Comparison of ENCODE assay signal across 9 cellular contexts in the genomic region with DNA sequence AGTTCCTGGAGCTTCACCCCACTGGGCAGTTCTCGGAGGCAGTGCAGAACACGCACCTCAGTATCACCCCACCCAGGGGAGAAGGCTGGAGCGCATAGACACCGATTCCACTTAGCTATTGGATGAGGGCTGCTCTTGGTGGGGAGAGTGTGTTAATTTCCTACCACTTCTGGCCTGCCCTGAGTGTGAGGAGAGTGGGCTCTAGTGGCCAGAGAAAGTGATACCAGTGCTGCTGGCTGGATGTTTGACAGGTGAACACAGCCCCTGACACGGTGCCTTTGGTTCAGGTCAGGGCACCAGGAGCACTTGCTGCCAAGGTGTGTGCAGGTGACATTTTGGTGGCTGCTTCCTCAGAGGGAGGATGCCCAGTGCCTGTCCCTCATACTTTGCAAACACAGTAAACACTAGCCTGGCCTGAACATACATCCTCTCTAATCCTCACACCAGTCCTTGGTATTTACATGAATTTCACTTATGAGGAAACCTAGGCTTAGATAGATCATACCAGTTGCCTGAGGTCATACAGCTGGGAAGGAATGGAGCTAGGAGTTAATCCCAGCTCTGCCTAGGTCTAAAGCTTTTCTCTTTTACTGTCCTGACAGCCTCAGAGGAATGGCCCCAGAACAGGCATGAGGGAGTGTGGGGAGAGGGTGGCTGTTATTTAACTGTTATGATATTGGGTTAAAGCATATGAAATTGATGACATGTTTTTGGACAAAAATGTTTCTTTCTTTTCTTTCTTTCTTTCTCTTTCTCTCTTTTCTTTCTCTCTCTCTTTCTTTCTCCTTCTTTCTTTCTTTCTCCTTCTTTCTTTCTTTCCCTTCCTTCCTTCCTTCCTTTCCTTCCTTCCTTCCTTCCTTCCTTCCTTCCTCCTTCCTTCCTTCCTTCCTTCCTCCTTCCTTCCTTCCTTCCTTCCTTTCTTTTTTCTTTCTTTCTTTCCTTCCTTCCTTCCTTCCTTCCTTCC. TPM values are rescaled to one million over a fixed set of nuclear protein-coding genes. Genes with fewer than 3 reads are reported as not detected.
DNase-seq lines count a peak whose midpoint lies in the region; ATAC-seq and TF ChIP-seq lines count a peak whose summit lies in the region.
"Had no signal": no experiment of that assay in that cellular context is flagged by ENCODE, and none has a peak within 500 bp of the region (broad histone marks: within the 10 kb centered on the region; RNA-seq: fewer than 3 reads in every experiment).

No MANE protein-coding gene starts in this region.

- peaks cover 18% of the 10 kb centered on the region for H3K4me1 Mint-ChIP-seq in activated T-cell treated with anti-CD3 and anti-CD28 coated beads, Interleukin-2, amount 50 U/mL, for 72 hours (ENCODE audit: low read depth)
- H3K4me1 Mint-ChIP-seq in stimulated activated effector memory CD8-positive, alpha-beta T cell treated with anti-CD3 and anti-CD28 coated beads, Interleukin-12 subunit alpha, Interleukin-12 subunit beta, amount 100 ng/mL, for 72 hours, result peaks cover 30% of the 10 kb centered on the region

- H3K4me3 Mint-ChIP-seq in activated T-cell treated with anti-CD3 and anti-CD28 coated beads, Interleukin-2, amount 50 U/mL, for 72 hours, result no peak overlapping the region
- no peak overlapping the region for H3K4me3 Mint-ChIP-seq in stimulated activated effector memory CD8-positive, alpha-beta T cell treated with anti-CD3 and anti-CD28 coated beads, Interleukin-12 subunit alpha, Interleukin-12 subunit beta, amount 100 ng/mL, for 72 hours
- H3K4me3 Mint-ChIP-seq: activated T-cell treated with anti-CD3 and anti-CD28 coated beads, Interleukin-2, amount 50 U/mL, for 4 hours had no signal

- H3K27ac Mint-ChIP-seq in activated T-cell treated with anti-CD3 and anti-CD28 coated beads, Interleukin-2, amount 50 U/mL, for 72 hours, result peak overlapping the region; percentile 78
- no peak overlapping the region for H3K27ac Mint-ChIP-seq in stimulated activated effector memory CD8-positive, alpha-beta T cell treated with anti-CD3 and anti-CD28 coated beads, Interleukin-12 subunit alpha, Interleukin-12 subunit beta, amount 100 ng/mL, for 72 hours

- H3K4me3 ChIP-seq in fibroblast of villous mesenchyme (ENCODE audit: low read depth, low read length), result no peak overlapping the region

- peak; percentile 50 for TF ChIP-seq CTCF in fibroblast of villous mesenchyme (IDR thresholded peaks at IDR 0.05; ENCODE audit: insufficient read depth, low read depth, low read length)

- H3K9me3 Mint-ChIP-seq in activated T-cell treated with anti-CD3 and anti-CD28 coated beads, Interleukin-2, amount 50 U/mL, for 72 hours, result peaks cover 0 to under 1% of the 10 kb centered on the region in 2 donors
- no peaks in the 10 kb centered on the region for H3K9me3 Mint-ChIP-seq in stimulated activated effector memory CD8-positive, alpha-beta T cell treated with anti-CD3 and anti-CD28 coated beads, Interleukin-12 subunit alpha, Interleukin-12 subunit beta, amount 100 ng/mL, for 72 hours
- H3K9me3 Mint-ChIP-seq: activated T-cell treated with anti-CD3 and anti-CD28 coated beads, Interleukin-2, amount 50 U/mL, for 4 hours had no signal

- peaks cover 3% of the 10 kb centered on the region in 2 donors for H3K36me3 Mint-ChIP-seq in activated T-cell treated with anti-CD3 and anti-CD28 coated beads, Interleukin-2, amount 50 U/mL, for 72 hours (ENCODE audit: insufficient read depth in 2 of 2)
- no peaks in the 10 kb centered on the region for H3K36me3 Mint-ChIP-seq in stimulated activated effector memory CD8-positive, alpha-beta T cell treated with anti-CD3 and anti-CD28 coated beads, Interleukin-12 subunit alpha, Interleukin-12 subunit beta, amount 100 ng/mL, for 72 hours

- peaks cover 20% of the 10 kb centered on the region for H3K27me3 Mint-ChIP-seq in activated T-cell treated with anti-CD3 and anti-CD28 coated beads, Interleukin-2, amount 50 U/mL, for 72 hours (ENCODE audit: low read depth)

- peak; percentile 27 to 42 for DNase-seq in activated T-cell treated with anti-CD3 and anti-CD28 coated beads, Interleukin-2, amount 50 U/mL, for 72 hours
- DNase-seq in activated T-cell treated with anti-CD3 and anti-CD28 coated beads, Interleukin-2, amount 50 U/mL, for 1 hour, result no peak
- DNase-seq in SKM-1 (lab: John Stamatoyannopoulos, UW; ENCODE audit: unreplicated experiment) (peak; percentile 45), fibroblast of villous mesenchyme (ENCODE audit: low read depth) (peak; percentile 56)
- DNase-seq in stimulated activated effector memory CD8-positive, alpha-beta T cell treated with anti-CD3 and anti-CD28 coated beads, Interleukin-12 subunit alpha, Interleukin-12 subunit beta, amount 100 ng/mL, for 72 hours (ENCODE audit: low spot score in 2 of 2), result peak in 1 of 2 donors; percentile 54
- DNase-seq: activated T-cell treated with anti-CD3 and anti-CD28 coated beads, Interleukin-2, amount 50 U/mL, for 4 hours had no signal

- ATAC-seq in activated T-cell treated with anti-CD3 and anti-CD28 coated beads, Interleukin-2, amount 50 U/mL, for 72 hours (replicated peaks in 1 of 2), result peak; percentile 72 to 73
- ATAC-seq in HG03378 (IDR thresholded peaks at IDR 0.05; ENCODE audit: unreplicated experiment), result peak; percentile 75
- peak; percentile 60 for ATAC-seq in stimulated activated effector memory CD8-positive, alpha-beta T cell treated with anti-CD3 and anti-CD28 coated beads, Interleukin-12 subunit alpha, Interleukin-12 subunit beta, amount 100 ng/mL, for 72 hours
- no peak for ATAC-seq in GM18520 (IDR thresholded peaks at IDR 0.05; ENCODE audit: unreplicated experiment)
- no peak for ATAC-seq in GM21515 (IDR thresholded peaks at IDR 0.05; ENCODE audit: unreplicated experiment)

RNA-seq across cellular contexts. Expression of gene ITGAX, which starts 21.0 kb away (rescaled TPM):
- 100 to 1,000 TPM in 1 of 2 donors, 10 to 100 TPM in 1; 79.3 to 146 TPM for total RNA-seq in activated T-cell treated with anti-CD3 and anti-CD28 coated beads, Interleukin-2, amount 50 U/mL, for 72 hours
- total RNA-seq in fibroblast of villous mesenchyme, result not detected in 2 replicates

RNA-seq across cellular contexts. Expression of gene ITGAD, which starts 59.2 kb away (rescaled TPM):
- total RNA-seq in activated T-cell treated with anti-CD3 and anti-CD28 coated beads, Interleukin-2, amount 50 U/mL, for 72 hours, result under 1 TPM; 0.05 to 0.14 TPM
- not detected in 2 replicates for total RNA-seq in fibroblast of villous mesenchyme

Comparison
In these comparisons a context has a peak if more than half of its experiments do, and no peak if none do; other contexts are left out.
1. ATAC-seq: peak in activated T-cell treated with anti-CD3 and anti-CD28 coated beads, Interleukin-2, amount 50 U/mL, for 72 hours (2 of 2), HG03378 (single experiment) and stimulated activated effector memory CD8-positive, alpha-beta T cell treated with anti-CD3 and anti-CD28 coated beads, Interleukin-12 subunit alpha, Interleukin-12 subunit beta, amount 100 ng/mL, for 72 hours (single experiment); none in GM18520 (single experiment) and GM21515 (single experiment).
2. RNA of gene ITGAX, which starts 21.0 kb away (total RNA-seq): 79.3 to 146 TPM in activated T-cell treated with anti-CD3 and anti-CD28 coated beads, Interleukin-2, amount 50 U/mL, for 72 hours; not detected in fibroblast of villous mesenchyme; every median in the first group is over 10 times any median in the second.